9 cellular contexts compared by ENCODE assay signal in genomic region chr3:52277071-52277964, GRCh38. TPM values are rescaled to one million over a fixed set of nuclear protein-coding genes. Genes with fewer than 3 reads are reported as not detected.
DNase-seq lines count a peak whose midpoint lies in the region; ATAC-seq, FAIRE-seq and TF ChIP-seq lines count a peak whose summit lies in the region.
"Had no signal": no experiment of that assay in that cellular context is flagged by ENCODE, and none has a peak within 500 bp of the region (broad histone marks: within the 10 kb centered on the region; RNA-seq: fewer than 3 reads in every experiment).

No MANE protein-coding gene starts in this region.

- no peaks in the 10 kb centered on the region for H3K9me2 ChIP-seq in PC-9 (ENCODE audit: insufficient read depth)

- H3K9me3 ChIP-seq in CD4-positive, CD25-positive, alpha-beta regulatory T cell (ENCODE audit: control insufficient read depth in 2 of 2, low read length in 2 of 2): no peaks in the 10 kb centered on the region
- no peaks in the 10 kb centered on the region for H3K9me3 ChIP-seq in PC-9 (ENCODE audit: insufficient read depth, low read depth)

- H3K4me3 Mint-ChIP-seq in CD4-positive, CD25-positive, alpha-beta regulatory T cell: peak overlapping the region; percentile 96 to 98 (median 97)
- peak overlapping the region; percentile 89 to 93 for H3K4me3 Mint-ChIP-seq in activated T-cell treated with anti-CD3 and anti-CD28 coated beads, Interleukin-2, amount 50 U/mL, for 72 hours
- peak overlapping the region; percentile 95 for H3K4me3 Mint-ChIP-seq in natural killer cell treated with Interleukin-12 subunit alpha and Interleukin-12 subunit beta and Interleukin-15 and Interleukin-18, amount 100 ng/mL, for 72 hours

- H2AFZ ChIP-seq in PC-9: no peak overlapping the region

- peak overlapping the region; percentile 92 for H3K27ac ChIP-seq in CD4-positive, CD25-positive, alpha-beta regulatory T cell (ENCODE audit: insufficient read depth, low read length, poor library complexity, severe bottlenecking)
- peak overlapping the region; percentile 75 for H3K27ac ChIP-seq in PC-9

- POLR2A ChIA-PET in PC-9 (lab: Charles Lee; ENCODE audit: unreplicated experiment): interaction anchor here (0.6 kb wide), 1 partner anchor 249 kb away, joined by 4 read pairs; no protein-coding TSS in a partner anchor

- peaks cover 79% of the 10 kb centered on the region for H3K4me1 ChIP-seq in CD4-positive, CD25-positive, alpha-beta regulatory T cell (ENCODE audit: control insufficient read depth, insufficient read depth, low read length, poor library complexity, severe bottlenecking)
- H3K4me1 ChIP-seq in PC-9 (replicated peaks; ENCODE audit: insufficient read depth): peaks cover 23% of the 10 kb centered on the region

- H3K9me3 Mint-ChIP-seq in CD4-positive, CD25-positive, alpha-beta regulatory T cell: no peaks in the 10 kb centered on the region
- H3K9me3 Mint-ChIP-seq in activated T-cell treated with anti-CD3 and anti-CD28 coated beads, Interleukin-2, amount 50 U/mL, for 72 hours: no peaks in the 10 kb centered on the region
- H3K9me3 Mint-ChIP-seq in natural killer cell treated with Interleukin-12 subunit alpha and Interleukin-12 subunit beta and Interleukin-15 and Interleukin-18, amount 100 ng/mL, for 72 hours: no peaks in the 10 kb centered on the region

- CTCF ChIA-PET in PC-9 (lab: Charles Lee): interaction anchor here (0.6 to 1.2 kb wide), 5 partner anchors 26 to 310 kb away, joined by 3 to 14 read pairs (median 3); partner anchors contain the start of gene PCBP4

- peak overlapping the region; percentile 98 for H3K4me2 ChIP-seq in PC-9

- peaks cover 16 to 84% (median 61%) of the 10 kb centered on the region in 4 donors for H3K4me1 Mint-ChIP-seq in CD4-positive, CD25-positive, alpha-beta regulatory T cell
- H3K4me1 Mint-ChIP-seq in activated T-cell treated with anti-CD3 and anti-CD28 coated beads, Interleukin-2, amount 50 U/mL, for 72 hours (ENCODE audit: low read depth): peaks cover 80% of the 10 kb centered on the region
- peaks cover 52 to 67% of the 10 kb centered on the region in 2 donors for H3K4me1 Mint-ChIP-seq in natural killer cell treated with Interleukin-12 subunit alpha and Interleukin-12 subunit beta and Interleukin-15 and Interleukin-18, amount 100 ng/mL, for 72 hours (ENCODE audit: low read depth in 2 of 2)

- peaks cover 58% of the 10 kb centered on the region for H3K79me2 ChIP-seq in PC-9 (ENCODE audit: low read depth)

- peak overlapping the region; percentile 98 for H3K4me3 ChIP-seq in CD4-positive, CD25-positive, alpha-beta regulatory T cell (ENCODE audit: low read depth, low read length)
- peak overlapping the region; percentile 78 for H3K4me3 ChIP-seq in PC-9

- no peak for TF ChIP-seq CTCF in PC-9 (conservative IDR thresholded peaks at IDR 0.05)

- H3K36me3 Mint-ChIP-seq in CD4-positive, CD25-positive, alpha-beta regulatory T cell: peaks cover 24% of the 10 kb centered on the region
- H3K36me3 Mint-ChIP-seq in activated T-cell treated with anti-CD3 and anti-CD28 coated beads, Interleukin-2, amount 50 U/mL, for 72 hours (ENCODE audit: insufficient read depth in 2 of 2): peaks cover 20 to 50% of the 10 kb centered on the region in 2 donors
- H3K36me3 Mint-ChIP-seq in natural killer cell treated with Interleukin-12 subunit alpha and Interleukin-12 subunit beta and Interleukin-15 and Interleukin-18, amount 100 ng/mL, for 72 hours: peaks cover 26% of the 10 kb centered on the region

- intact Hi-C loops in PC-9 (cut with micrococcal nuclease; ENCODE audit: unreplicated experiment): loop anchor here (5.0 kb wide), 2 partner anchors 125 to 275 kb away; partner anchors contain the start of gene POC1A

- peaks cover 12% of the 10 kb centered on the region; the same call in 1 of the 2 replicates for H3F3A ChIP-seq in PC-9 (ENCODE audit: insufficient read depth, low read depth)

- H3K36me3 ChIP-seq in CD4-positive, CD25-positive, alpha-beta regulatory T cell (ENCODE audit: control insufficient read depth, insufficient read depth, low read length): peaks cover 14% of the 10 kb centered on the region
- H3K36me3 ChIP-seq in PC-9 (ENCODE audit: low read depth): peaks cover 11% of the 10 kb centered on the region

- peak in 1 of 2 donors; percentile 18 for ATAC-seq in CD4-positive, CD25-positive, alpha-beta regulatory T cell (ENCODE audit: low read depth in 2 of 2)
- peak; percentile 49 to 52 for ATAC-seq in activated T-cell treated with anti-CD3 and anti-CD28 coated beads, Interleukin-2, amount 50 U/mL, for 72 hours (replicated peaks in 1 of 2)
- ATAC-seq in natural killer cell treated with Interleukin-12 subunit alpha and Interleukin-12 subunit beta and Interleukin-15 and Interleukin-18, amount 100 ng/mL, for 72 hours: peak; percentile 52 to 60
- ATAC-seq in GM19023 (IDR thresholded peaks at IDR 0.05; ENCODE audit: unreplicated experiment): no peak

- peak; percentile 47 to 83 (median 61) for DNase-seq in CD4-positive, CD25-positive, alpha-beta regulatory T cell
- DNase-seq in H54 (ENCODE audit: insufficient read length, low spot score) (peak; percentile 64), PC-9 (peak in 1 of 2 experiments; percentile 58), fibroblast of gingiva (ENCODE audit: low read depth) (peak; percentile 59)
- peak; percentile 88 to 89 for DNase-seq in activated T-cell treated with anti-CD3 and anti-CD28 coated beads, Interleukin-2, amount 50 U/mL, for 72 hours
- DNase-seq in natural killer cell treated with Interleukin-12 subunit alpha and Interleukin-12 subunit beta and Interleukin-15 and Interleukin-18, amount 100 ng/mL, for 72 hours (ENCODE audit: low spot score): peak; percentile 76
- DNase-seq in stimulated activated naive CD4-positive, alpha-beta T cell treated with Interleukin-2 at 50 U/mL for 16 hours (lab: John Stamatoyannopoulos, UW): peak; percentile 79

- peak overlapping the region; percentile 96 to 99 (median 98) for H3K27ac Mint-ChIP-seq in CD4-positive, CD25-positive, alpha-beta regulatory T cell
- peak overlapping the region; percentile 97 for H3K27ac Mint-ChIP-seq in activated T-cell treated with anti-CD3 and anti-CD28 coated beads, Interleukin-2, amount 50 U/mL, for 72 hours
- peak overlapping the region; percentile 88 to 92 for H3K27ac Mint-ChIP-seq in natural killer cell treated with Interleukin-12 subunit alpha and Interleukin-12 subunit beta and Interleukin-15 and Interleukin-18, amount 100 ng/mL, for 72 hours

- H3K27me3 ChIP-seq in CD4-positive, CD25-positive, alpha-beta regulatory T cell (ENCODE audit: control insufficient read depth, insufficient read depth, low read length): no peaks in the 10 kb centered on the region
- H3K27me3 ChIP-seq in PC-9 (ENCODE audit: insufficient read depth, low read depth): no peaks in the 10 kb centered on the region

- TF ChIP-seq POLR2A in H54 (IDR thresholded peaks at IDR 0.05; ENCODE audit: low read depth, low read length): peak; percentile 54

- BruUV-seq in PC-9 (replicated peaks; lab: Mats Ljungman, UMichigan): TSS peak; percentile 28

- no peaks in the 10 kb centered on the region for H3K27me3 Mint-ChIP-seq in CD4-positive, CD25-positive, alpha-beta regulatory T cell
- H3K27me3 Mint-ChIP-seq in activated T-cell treated with anti-CD3 and anti-CD28 coated beads, Interleukin-2, amount 50 U/mL, for 72 hours (ENCODE audit: low read depth): no peaks in the 10 kb centered on the region
- H3K27me3 Mint-ChIP-seq in natural killer cell treated with Interleukin-12 subunit alpha and Interleukin-12 subunit beta and Interleukin-15 and Interleukin-18, amount 100 ng/mL, for 72 hours: no peaks in the 10 kb centered on the region

- no peak for FAIRE-seq in H54 (lab: Jason Lieb, UNC)
- FAIRE-seq: TTC549 had no signal

- peaks cover 46% of the 10 kb centered on the region for H4K20me1 ChIP-seq in PC-9 (ENCODE audit: insufficient read depth)

RNA-seq across cellular contexts. Expression of gene WDR82, which starts 1.1 kb away (rescaled TPM):
- total RNA-seq in CD4-positive, CD25-positive, alpha-beta regulatory T cell: 116 TPM
- polyA plus RNA-seq in CD4-positive, CD25-positive, alpha-beta regulatory T cell: 100 to 1,000 TPM in 2 of 4 donors, 10 to 100 TPM in 2; 85.9 to 111 (median 103) TPM
- 34.2 and 44.5 TPM in 2 replicates for total RNA-seq in PC-9 (2021)
- total RNA-seq in activated T-cell treated with anti-CD3 and anti-CD28 coated beads, Interleukin-2, amount 50 U/mL, for 72 hours: 100 to 1,000 TPM; 113 to 120 TPM
- total RNA-seq in natural killer cell treated with Interleukin-12 subunit alpha and Interleukin-12 subunit beta and Interleukin-15 and Interleukin-18, amount 100 ng/mL, for 72 hours: 10 to 100 TPM; 82.8 to 87.4 TPM

RNA-seq across cellular contexts. Expression of gene GLYCTK, which starts 10.3 kb away (rescaled TPM):
- total RNA-seq in CD4-positive, CD25-positive, alpha-beta regulatory T cell: 41.8 TPM
- 10 to 100 TPM; 11.1 to 17.9 (median 13.1) TPM for polyA plus RNA-seq in CD4-positive, CD25-positive, alpha-beta regulatory T cell
- total RNA-seq in PC-9 (2021): 8.9 and 11.1 TPM in 2 replicates
- 10 to 100 TPM; 21.5 to 25.4 TPM for total RNA-seq in activated T-cell treated with anti-CD3 and anti-CD28 coated beads, Interleukin-2, amount 50 U/mL, for 72 hours
- 10 to 100 TPM; 26.0 to 34.2 TPM for total RNA-seq in natural killer cell treated with Interleukin-12 subunit alpha and Interleukin-12 subunit beta and Interleukin-15 and Interleukin-18, amount 100 ng/mL, for 72 hours

RNA-seq across cellular contexts. Expression of gene PPM1M, which starts 31.8 kb away (rescaled TPM):
- 80.7 TPM for total RNA-seq in CD4-positive, CD25-positive, alpha-beta regulatory T cell
- 100 to 1,000 TPM in 1 of 4 donors, 10 to 100 TPM in 3; 55.5 to 104 (median 74.9) TPM for polyA plus RNA-seq in CD4-positive, CD25-positive, alpha-beta regulatory T cell
- total RNA-seq in PC-9 (2021): 16.2 TPM in 2 replicates
- total RNA-seq in activated T-cell treated with anti-CD3 and anti-CD28 coated beads, Interleukin-2, amount 50 U/mL, for 72 hours: 100 to 1,000 TPM; 119 to 121 TPM
- 10 to 100 TPM; 45.7 to 47.7 TPM for total RNA-seq in natural killer cell treated with Interleukin-12 subunit alpha and Interleukin-12 subunit beta and Interleukin-15 and Interleukin-18, amount 100 ng/mL, for 72 hours

RNA-seq across cellular contexts. Expression of gene TWF2, which starts 38.4 kb away (rescaled TPM):
- total RNA-seq in CD4-positive, CD25-positive, alpha-beta regulatory T cell: 62.4 TPM
- 100 to 1,000 TPM; 116 to 142 (median 131) TPM for polyA plus RNA-seq in CD4-positive, CD25-positive, alpha-beta regulatory T cell
- total RNA-seq in PC-9 (2021): 102 and 115 TPM in 2 replicates
- total RNA-seq in activated T-cell treated with anti-CD3 and anti-CD28 coated beads, Interleukin-2, amount 50 U/mL, for 72 hours: 100 to 1,000 TPM; 124 to 133 TPM
- total RNA-seq in natural killer cell treated with Interleukin-12 subunit alpha and Interleukin-12 subunit beta and Interleukin-15 and Interleukin-18, amount 100 ng/mL, for 72 hours: 100 to 1,000 TPM in 1 of 2 donors, 10 to 100 TPM in 1; 90.3 to 117 TPM

RNA-seq across cellular contexts. Expression of gene DNAH1, which starts 38.8 kb away (rescaled TPM):
- total RNA-seq in CD4-positive, CD25-positive, alpha-beta regulatory T cell: 59.8 TPM
- 1 to 10 TPM in 1 of 4 donors, under 1 TPM in 3; 0.39 to 1.1 (median 0.58) TPM for polyA plus RNA-seq in CD4-positive, CD25-positive, alpha-beta regulatory T cell
- 5.9 and 6.6 TPM in 2 replicates for total RNA-seq in PC-9 (2021)
- total RNA-seq in activated T-cell treated with anti-CD3 and anti-CD28 coated beads, Interleukin-2, amount 50 U/mL, for 72 hours: 10 to 100 TPM; 31.4 to 32.4 TPM
- 10 to 100 TPM; 24.3 to 35.4 TPM for total RNA-seq in natural killer cell treated with Interleukin-12 subunit alpha and Interleukin-12 subunit beta and Interleukin-15 and Interleukin-18, amount 100 ng/mL, for 72 hours
